Comparison of ENCODE assay signal across 9 cellular contexts in the genomic region with DNA sequence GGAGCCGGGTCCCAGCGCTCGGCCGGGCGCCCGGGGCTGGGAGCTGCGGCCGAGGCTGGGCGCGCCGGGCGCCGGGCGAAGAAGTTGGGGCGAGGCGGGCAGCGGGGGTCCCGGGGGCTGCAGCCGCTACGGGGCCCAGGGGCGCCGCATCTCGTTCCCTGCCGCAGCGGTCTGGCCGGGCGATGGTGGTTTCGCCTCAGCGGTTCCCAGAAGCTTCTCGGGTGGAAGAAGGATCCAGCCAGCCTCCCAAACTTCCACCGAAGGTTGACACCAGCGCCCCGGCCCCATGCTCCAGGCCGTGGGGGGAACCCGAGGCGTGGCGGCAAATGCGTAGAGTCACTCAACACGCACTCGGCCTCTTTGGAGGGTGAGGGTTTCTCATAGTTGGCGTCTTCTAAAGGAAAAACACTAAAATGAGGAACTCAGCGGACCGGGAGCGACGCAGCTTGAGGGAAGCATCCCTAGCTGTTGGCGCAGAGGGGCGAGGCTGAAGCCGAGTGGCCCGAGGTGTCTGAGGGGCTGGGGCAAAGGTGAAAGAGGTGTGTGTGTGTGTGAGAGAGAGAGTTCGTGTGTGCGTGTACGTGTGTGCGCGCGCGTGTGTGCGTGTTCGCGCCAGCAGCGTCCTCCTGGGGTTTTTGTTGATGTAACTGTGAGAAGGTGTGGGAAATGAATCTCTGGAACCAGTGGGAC. TPM values are rescaled to one million over a fixed set of nuclear protein-coding genes. Genes with fewer than 3 reads are reported as not detected.
DNase-seq lines count a peak whose midpoint lies in the region; ATAC-seq and TF ChIP-seq lines count a peak whose summit lies in the region.
"Had no signal": no experiment of that assay in that cellular context is flagged by ENCODE, and none has a peak within 500 bp of the region (broad histone marks: within the 10 kb centered on the region; RNA-seq: fewer than 3 reads in every experiment).

No MANE protein-coding gene starts in this region.

- peaks cover 75% of the 10 kb centered on the region for H3K27me3 Mint-ChIP-seq in CD4-positive, alpha-beta T cell
- H3K27me3 Mint-ChIP-seq in activated CD8-positive, alpha-beta T cell treated with anti-CD3 and anti-CD28 coated beads, Interleukin-2, amount 10 ng/mL, durations not matched to agents 7 days and 5 days (ENCODE audit: low read depth) = peaks cover 86% of the 10 kb centered on the region

- 1% methylated on average over 46 to 60 of the region's 60 CpGs for WGBS in heart right ventricle, 2 donors

- no peak overlapping the region for H3K27ac ChIP-seq in CD4-positive, alpha-beta T cell (ENCODE audit: low read depth, low read length)
- peak overlapping the region; percentile 77 to 90 (median 86) for H3K27ac ChIP-seq in heart right ventricle

- TF ChIP-seq CTCF in CD4-positive, alpha-beta T cell (IDR thresholded peaks at IDR 0.05) = no peak
- TF ChIP-seq CTCF in HFF-Myc (IDR thresholded peaks at IDR 0.05; ENCODE audit: low read depth, low read length, missing control alignments) (no peak), heart right ventricle (IDR thresholded peaks at IDR 0.05) (no peak), retinal pigment epithelial cell (conservative IDR thresholded peaks at IDR 0.05; ENCODE audit: low read depth, low read length) (no peak)

- H3K9me3 ChIP-seq in CD4-positive, alpha-beta T cell (ENCODE audit: control insufficient read depth, low read length) = no peaks in the 10 kb centered on the region
- H3K9me3 ChIP-seq in heart right ventricle = no peaks in the 10 kb centered on the region

- no peaks in the 10 kb centered on the region for H3K9me3 Mint-ChIP-seq in CD4-positive, alpha-beta T cell
- H3K9me3 Mint-ChIP-seq in activated CD8-positive, alpha-beta T cell treated with anti-CD3 and anti-CD28 coated beads, Interleukin-2, amount 10 ng/mL, durations not matched to agents 7 days and 5 days (ENCODE audit: insufficient read depth) = no peaks in the 10 kb centered on the region

- H3K4me3 ChIP-seq in HFF-Myc (replicated peaks; ENCODE audit: low read depth, low read length) = peak overlapping the region; percentile 71
- peak overlapping the region; percentile 38 to 83 (median 70) for H3K4me3 ChIP-seq in heart right ventricle
- H3K4me3 ChIP-seq in retinal pigment epithelial cell (ENCODE audit: low read length) = peak overlapping the region; percentile 75

- peaks cover 0 to 37% (median 4%) of the 10 kb centered on the region in 9 donors for H3K4me1 ChIP-seq in heart right ventricle

- intact Hi-C loops in CD4-positive, alpha-beta T cell (cut with DNase I, micrococcal nuclease) = no loop called here
- intact Hi-C loops in heart right ventricle (cut with DNase I) = loop anchor here in 4 of 10 donors (5.0 to 10.0 kb wide), 5 partner anchors 57 to 160 kb away; no protein-coding TSS in a partner anchor

- H3K4me3 Mint-ChIP-seq in CD4-positive, alpha-beta T cell = peak overlapping the region; percentile 49
- H3K4me3 Mint-ChIP-seq in activated CD8-positive, alpha-beta T cell treated with anti-CD3 and anti-CD28 coated beads, Interleukin-2, amount 10 ng/mL, durations not matched to agents 7 days and 5 days = peak overlapping the region; percentile 42

- H3K36me3 ChIP-seq in heart right ventricle = peaks cover 0 to 9% (median 0%) of the 10 kb centered on the region in 9 donors

- peaks cover 62% of the 10 kb centered on the region for H3K27me3 ChIP-seq in CD4-positive, alpha-beta T cell (ENCODE audit: control insufficient read depth, insufficient read depth, low read length)
- peaks cover 0 to 60% (median 33%) of the 10 kb centered on the region in 7 donors for H3K27me3 ChIP-seq in heart right ventricle

- POLR2A ChIA-PET in CD4-positive, alpha-beta T cell (lab: Charles Lee) = no interaction called here
- POLR2A ChIA-PET in activated CD8-positive, alpha-beta T cell treated with anti-CD3 and anti-CD28 coated beads, Interleukin-2, amount 10 ng/mL, durations not matched to agents 7 days and 5 days (lab: Charles Lee) = no interaction called here

- no peaks in the 10 kb centered on the region for H3K36me3 Mint-ChIP-seq in CD4-positive, alpha-beta T cell (ENCODE audit: low read depth)
- no peaks in the 10 kb centered on the region for H3K36me3 Mint-ChIP-seq in activated CD8-positive, alpha-beta T cell treated with anti-CD3 and anti-CD28 coated beads, Interleukin-2, amount 10 ng/mL, durations not matched to agents 7 days and 5 days (ENCODE audit: low read depth)

- CTCF ChIA-PET in CD4-positive, alpha-beta T cell (lab: Charles Lee) = no interaction called here
- CTCF ChIA-PET in activated CD8-positive, alpha-beta T cell treated with anti-CD3 and anti-CD28 coated beads, Interleukin-2, amount 10 ng/mL, durations not matched to agents 7 days and 5 days (lab: Charles Lee) = no interaction called here

- no peak overlapping the region for H3K27ac Mint-ChIP-seq in CD4-positive, alpha-beta T cell
- H3K27ac Mint-ChIP-seq in activated CD8-positive, alpha-beta T cell treated with anti-CD3 and anti-CD28 coated beads, Interleukin-2, amount 10 ng/mL, durations not matched to agents 7 days and 5 days = no peak overlapping the region

- DNase-seq in CD4-positive, alpha-beta T cell = no peak
- no peak for DNase-seq in HFF-Myc (ENCODE audit: extremely low read depth, low read depth)
- no peak for DNase-seq in activated CD8-positive, alpha-beta T cell treated with anti-CD3 and anti-CD28 coated beads, Interleukin-2, amount 10 ng/mL, durations not matched to agents 7 days and 5 days
- peak in 1 of 2 donors; percentile 33 for DNase-seq in heart right ventricle
- no peak for DNase-seq in retinal pigment epithelial cell (ENCODE audit: low read depth)
- no peak for DNase-seq in NCI-H2227 treated with DMSO at 0.1 percent for 48 hours (lab: John Stamatoyannopoulos, UW)

- peaks cover 11% of the 10 kb centered on the region for H3K4me1 Mint-ChIP-seq in CD4-positive, alpha-beta T cell (ENCODE audit: low read depth)
- H3K4me1 Mint-ChIP-seq in activated CD8-positive, alpha-beta T cell treated with anti-CD3 and anti-CD28 coated beads, Interleukin-2, amount 10 ng/mL, durations not matched to agents 7 days and 5 days (ENCODE audit: low read depth) = peaks cover 11% of the 10 kb centered on the region

- ATAC-seq in CD4-positive, alpha-beta T cell (ENCODE audit: poor library complexity) = no peak
- peak; percentile 57 for ATAC-seq in activated CD8-positive, alpha-beta T cell treated with anti-CD3 and anti-CD28 coated beads, Interleukin-2, amount 10 ng/mL, durations not matched to agents 7 days and 5 days
- ATAC-seq in heart right ventricle (peak in 7 of 8 donors; percentile 12 to 78 (median 30)), GM19023 (IDR thresholded peaks at IDR 0.05; ENCODE audit: unreplicated experiment) (no peak), GM21381 (IDR thresholded peaks at IDR 0.05; ENCODE audit: unreplicated experiment) (no peak)

RNA-seq across cellular contexts. Expression of a gene that starts 0.9 kb away (rescaled TPM):
- total RNA-seq in CD4-positive, alpha-beta T cell = not detected
- total RNA-seq in activated CD8-positive, alpha-beta T cell treated with anti-CD3 and anti-CD28 coated beads, Interleukin-2, amount 10 ng/mL, durations not matched to agents 7 days and 5 days = not detected
- total RNA-seq in heart right ventricle = 10 to 100 TPM in 1 of 10 donors, 1 to 10 TPM in 9; 2.9 to 13.9 (median 5.4) TPM
- 1 to 10 TPM; 2.1 to 3.8 TPM for polyA plus RNA-seq in heart right ventricle
- total RNA-seq: NCI-H460 had no signal

Comparison
In these comparisons a context has a peak if more than half of its experiments do, and no peak if none do; other contexts are left out.
1. ATAC-seq: peak in activated CD8-positive, alpha-beta T cell treated with anti-CD3 and anti-CD28 coated beads, Interleukin-2, amount 10 ng/mL, durations not matched to agents 7 days and 5 days (single experiment) and heart right ventricle (7 of 8); none in CD4-positive, alpha-beta T cell (single experiment), GM19023 (single experiment) and GM21381 (single experiment).
2. Peak in every context shown above with its lines, with median percentiles within 50 percentile points of each other: H3K4me3 ChIP-seq.